Comparison of ENCODE assay signal across 23 cellular contexts in genomic region chr19:13343514-13343913, GRCh38.
DNase-seq lines count a peak whose midpoint lies in the region; ATAC-seq, FAIRE-seq and TF ChIP-seq lines count a peak whose summit lies in the region.
"Had no signal": no experiment of that assay in that cellular context is flagged by ENCODE, and none has a peak within 500 bp of the region (broad histone marks: within the 10 kb centered on the region; RNA-seq: fewer than 3 reads in every experiment).

No MANE protein-coding gene starts in this region.

- no peak for TF ChIP-seq CTCF in AG10803 (conservative IDR thresholded peaks at IDR 0.05; ENCODE audit: low read length)
- no peak for TF ChIP-seq CTCF in HCT116 (IDR thresholded peaks at IDR 0.05 in 2 of 3, conservative IDR thresholded peaks at IDR 0.05 in 1 of 3; ENCODE audit: borderline replicate concordance in 1 of 3, insufficient read depth in 1 of 3, low read depth in 2 of 3, low read length in 2 of 3)
- TF ChIP-seq CTCF in K562 (IDR thresholded peaks at IDR 0.05 in 2 of 3, conservative IDR thresholded peaks at IDR 0.05 in 1 of 3; ENCODE audit: insufficient read depth in 2 of 3, low read depth in 1 of 3, low read length in 3 of 3) = no peak
- no peak for TF ChIP-seq CTCF in HFFc6 (IDR thresholded peaks at IDR 0.05)

- H3K27ac ChIP-seq in HCT116 (ENCODE audit: low read depth, low read length) = no peak overlapping the region
- no peak overlapping the region for H3K27ac ChIP-seq in K562 (ENCODE audit: extremely low read depth, low read depth, low read length)
- H3K27ac ChIP-seq: BLaER1 treated with 17β-estradiol and CSF1 and Interleukin-3, amounts not matched to agents 10 nM and 100 nM; C4-2B had no signal

- H3K4me3 Mint-ChIP-seq in HFFc6 = no peak overlapping the region
- H3K4me3 Mint-ChIP-seq: B cell; CD4-positive, alpha-beta T cell; CD8-positive, alpha-beta T cell had no signal

- TF ChIP-seq RAD21 in HCT116 (IDR thresholded peaks at IDR 0.05; ENCODE audit: low read depth) = no peak
- TF ChIP-seq RAD21 in K562 (CRISPR knock-in tag; conservative IDR thresholded peaks at IDR 0.05 in 1 of 2, IDR thresholded peaks at IDR 0.05 in 1 of 2) = no peak

- TF ChIP-seq POLR2A in HCT116 (IDR thresholded peaks at IDR 0.05; ENCODE audit: borderline replicate concordance, extremely low read depth, insufficient read depth, insufficient read length) = no peak
- no peak for TF ChIP-seq POLR2A in K562 (conservative IDR thresholded peaks at IDR 0.05)

- in situ Hi-C loops in K562 (cut with MboI) = no loop called here

- no peaks in the 10 kb centered on the region for H3K9me2 ChIP-seq in HCT116 (ENCODE audit: insufficient read depth)

- WGBS in K562 (ENCODE audit: insufficient coverage, low coverage, missing lambda C conversion rate) = 2% methylated on average over 2 of the region's 2 CpGs

- H3K27ac Mint-ChIP-seq in HFFc6 = no peak overlapping the region
- H3K27ac Mint-ChIP-seq: B cell; CD4-positive, alpha-beta T cell; CD8-positive, alpha-beta T cell had no signal

- no peaks in the 10 kb centered on the region for H3K27me3 ChIP-seq in HCT116 (ENCODE audit: insufficient read depth, low read length)
- peaks cover 3 to 14% of the 10 kb centered on the region in 2 experiments; a peak in 3 of 5 replicates for H3K27me3 ChIP-seq in K562 (ENCODE audit: control insufficient read depth in 2 of 2, insufficient read depth in 2 of 2, low read length in 2 of 2)
- H3K27me3 ChIP-seq: BLaER1 treated with 17β-estradiol and CSF1 and Interleukin-3, amounts not matched to agents 10 nM and 100 nM had no signal

- BruUV-seq in HCT116 (replicated peaks; lab: Mats Ljungman, UMichigan) = no TSS peak
- BruUV-seq in K562 (replicated peaks; lab: Mats Ljungman, UMichigan) = no TSS peak

- H3K4me2 ChIP-seq in HCT116 (ENCODE audit: low read length) = no peak overlapping the region
- no peak overlapping the region for H3K4me2 ChIP-seq in K562 (ENCODE audit: insufficient read depth, low read length)
- H3K4me2 ChIP-seq: BLaER1 treated with 17β-estradiol and CSF1 and Interleukin-3, amounts not matched to agents 10 nM and 100 nM had no signal

- intact Hi-C loops in HCT116 (cut with micrococcal nuclease) = no loop called here
- intact Hi-C loops in K562 (cut with micrococcal nuclease) = no loop called here

- RAD21 ChIA-PET in HCT116 (lab: Charles Lee; ENCODE audit: low non-redundant PET in 1 of 2, low total read pairs in 2 of 2, uncharacterized antibody in 2 of 2, unreplicated experiment in 2 of 2) = no interaction called here

- TF ChIP-seq EP300 in K562 (IDR thresholded peaks at IDR 0.05; ENCODE audit: low read length) = no peak

- no peaks in the 10 kb centered on the region for H3K9me1 ChIP-seq in K562 (ENCODE audit: control insufficient read depth, insufficient read depth, low read length)

- no peaks in the 10 kb centered on the region for H3K9me3 Mint-ChIP-seq in HFFc6

- H3K79me2 ChIP-seq in HCT116 (ENCODE audit: insufficient read depth, low read length) (no peaks in the 10 kb centered on the region), K562 (ENCODE audit: control insufficient read depth, insufficient read depth, low read length) (no peaks in the 10 kb centered on the region)

- no peak for FAIRE-seq in K562 (lab: Jason Lieb, UNC)
- FAIRE-seq: A204.1, D721Med, G401.6, GM12891 had no signal

- H3K4me1 Mint-ChIP-seq in HFFc6 (ENCODE audit: low read depth) = no peaks in the 10 kb centered on the region
- H3K4me1 Mint-ChIP-seq: B cell had no signal

- H3K9ac ChIP-seq in HCT116 (ENCODE audit: low read length) = no peak overlapping the region
- H3K9ac ChIP-seq in K562 (ENCODE audit: insufficient read depth in 1 of 2, low read depth in 2 of 2, low read length in 2 of 2) = no peak overlapping the region
- H3K9ac ChIP-seq: BLaER1 treated with 17β-estradiol and CSF1 and Interleukin-3, amounts not matched to agents 10 nM and 100 nM had no signal

- peaks cover 19% of the 10 kb centered on the region for H3K27me3 Mint-ChIP-seq in HFFc6 (ENCODE audit: insufficient read depth)

- no peak overlapping the region for H3K4me3 ChIP-seq in AG10803 (ENCODE audit: low read length)
- no peak overlapping the region for H3K4me3 ChIP-seq in HCT116 (replicated peaks in 1 of 2; ENCODE audit: low read depth in 1 of 2, low read length in 2 of 2)
- H3K4me3 ChIP-seq in K562 = no peak overlapping the region
- H3K4me3 ChIP-seq: BLaER1 treated with 17β-estradiol and CSF1 and Interleukin-3, amounts not matched to agents 10 nM and 100 nM had no signal

- DNase-seq in AG10803 (ENCODE audit: low read depth) (peak; percentile 54), HCT116 (ENCODE audit: low read depth, low spot score) (no peak), K562 (ENCODE audit: extremely low read depth in 1 of 4, low spot score in 3 of 4) (no peak), fibroblast of peridontal ligament (ENCODE audit: extremely low read depth) (peak; percentile 44), HFFc6 (no peak)
- DNase-seq: 8988T; ACHN; AML-193; Caco-2; Calu3; CD4-positive, alpha-beta T cell; CD8-positive, alpha-beta T cell; DMS79 treated with DMSO at 0.1 percent for 48 hours; GF-D8 had no signal

- no peaks in the 10 kb centered on the region for H3K4me1 ChIP-seq in HCT116 (ENCODE audit: control insufficient read depth in 1 of 2, insufficient read depth in 2 of 2, low read length in 2 of 2)
- no peaks in the 10 kb centered on the region for H3K4me1 ChIP-seq in K562 (replicated peaks in 1 of 2; ENCODE audit: control insufficient read depth in 2 of 2, insufficient read depth in 2 of 2, low read length in 2 of 2)
- H3K4me1 ChIP-seq: Caco-2 had no signal

- ATAC-seq in HCT116 (no peak), K562 (no peak), GM18873 (IDR thresholded peaks at IDR 0.05; ENCODE audit: low FRiP score, unreplicated experiment) (no peak), HG02763 (IDR thresholded peaks at IDR 0.05; ENCODE audit: unreplicated experiment) (no peak)
- ATAC-seq: CD8-positive, alpha-beta T cell had no signal

- H2AFZ ChIP-seq in HCT116 (ENCODE audit: low read depth, low read length, poor library complexity, severe bottlenecking) (no peak overlapping the region), K562 (ENCODE audit: low read depth, low read length) (no peak overlapping the region)

- no peaks in the 10 kb centered on the region for H3K36me3 ChIP-seq in HCT116 (ENCODE audit: control insufficient read depth in 1 of 2, insufficient read depth in 2 of 2, low read length in 2 of 2)
- H3K36me3 ChIP-seq in K562 (ENCODE audit: control insufficient read depth, insufficient read depth, low read length) = no peaks in the 10 kb centered on the region
- H3K36me3 ChIP-seq: BLaER1 treated with 17β-estradiol and CSF1 and Interleukin-3, amounts not matched to agents 10 nM and 100 nM had no signal

- H3K36me3 Mint-ChIP-seq in HFFc6 (ENCODE audit: low read depth) = no peaks in the 10 kb centered on the region; the same call in 1 of the 2 replicates
- H3K36me3 Mint-ChIP-seq: CD8-positive, alpha-beta T cell had no signal

- H3K9me3 ChIP-seq in HCT116 (ENCODE audit: control insufficient read depth in 1 of 2, insufficient read depth in 1 of 2, low read depth in 1 of 2, low read length in 2 of 2) (peaks cover 0 to 5% of the 10 kb centered on the region in 2 experiments; a peak in 1 of 4 replicates), K562 (replicated peaks; ENCODE audit: control insufficient read depth, insufficient read depth, low read depth, low read length) (no peaks in the 10 kb centered on the region; the same call in 1 of the 2 replicates)
- H3K9me3 ChIP-seq: Caco-2 had no signal

- H4K20me1 ChIP-seq in HCT116 (ENCODE audit: insufficient read depth) (no peaks in the 10 kb centered on the region), K562 (replicated peaks; ENCODE audit: control insufficient read depth, insufficient read depth, low read length) (no peaks in the 10 kb centered on the region)
- H4K20me1 ChIP-seq: BLaER1 treated with 17β-estradiol and CSF1 and Interleukin-3, amounts not matched to agents 10 nM and 100 nM had no signal

- CTCF ChIA-PET in HCT116 (lab: Charles Lee) (no interaction called here), K562 (lab: Yijun Ruan, JAX; ENCODE audit: low intra/inter-chr PET ratio) (no interaction called here)

- POLR2A ChIA-PET in HCT116 (lab: Charles Lee) = no interaction called here
- POLR2A ChIA-PET in K562 (lab: Yijun Ruan, JAX) = interaction anchor here (0.6 kb wide), 1 partner anchor 11 kb away, joined by 4 read pairs; no protein-coding TSS in a partner anchor

TF ChIP-seq in HCT116, 20 proteins besides CTCF, POLR2A, EP300 and RAD21:
- TF ChIP-seq ZNF274 (IDR thresholded peaks at IDR 0.05; ENCODE audit: low read depth, low read length) (no peak), MAX (IDR thresholded peaks at IDR 0.05) (no peak), ZFX (IDR thresholded peaks at IDR 0.05) (no peak), CEBPB (IDR thresholded peaks at IDR 0.05; ENCODE audit: low read depth) (peak; percentile 18; the same call in 1 of the 2 replicates)

TF ChIP-seq in K562, 482 proteins besides CTCF, POLR2A, EP300 and RAD21:
- TF ChIP-seq CEBPG (CRISPR knock-in tag; IDR thresholded peaks at IDR 0.05) (no peak), CEBPG (tag; conservative IDR thresholded peaks at IDR 0.05 in 1 of 2, IDR thresholded peaks at IDR 0.05 in 1 of 2) (peak; percentile 48 to 91; a peak in 3 of 4 replicates), CEBPB (tag; IDR thresholded peaks at IDR 0.05) (peak; percentile 77), LCOR (CRISPR knock-in tag; IDR thresholded peaks at IDR 0.05) (no peak)
TF ChIP-seq in K562: peak in this region for 2.

Comparison
In these comparisons a context has a peak if more than half of its experiments do, and no peak if none do; other contexts are left out.
1. DNase-seq: peak in AG10803 (single experiment) and fibroblast of peridontal ligament (single experiment); none in HCT116 (single experiment), K562 (0 of 4) and HFFc6 (single experiment).